Comparison of ENCODE assay signal across 17 cellular contexts in the genomic region with DNA sequence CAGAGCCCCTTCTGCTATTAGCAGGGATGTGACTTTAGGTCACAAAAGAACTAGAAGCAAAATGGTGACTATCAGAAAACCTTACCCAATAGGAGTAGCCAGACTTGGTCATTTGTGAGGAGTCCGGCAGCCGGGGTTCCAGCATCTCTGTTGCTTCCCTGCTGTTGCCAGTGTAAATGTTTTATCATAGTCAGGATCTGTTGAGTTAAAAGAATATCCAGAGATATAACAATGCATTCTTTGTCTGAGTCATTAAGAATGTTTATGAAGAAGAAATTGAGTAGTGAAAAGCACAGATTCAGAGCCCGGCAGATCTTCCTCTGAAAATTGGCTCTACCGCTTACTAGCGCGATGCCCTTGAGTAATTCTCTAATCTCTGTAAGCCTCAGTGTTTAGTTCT.
DNase-seq lines count a peak whose midpoint lies in the region; ATAC-seq and TF ChIP-seq lines count a peak whose summit lies in the region.
"Had no signal": no experiment of that assay in that cellular context is flagged by ENCODE, and none has a peak within 500 bp of the region (broad histone marks: within the 10 kb centered on the region; RNA-seq: fewer than 3 reads in every experiment).

No MANE protein-coding gene starts in this region.

- H3K36me3 Mint-ChIP-seq in naive thymus-derived CD8-positive, alpha-beta T cell = peaks cover 0 to 22% (median 0%) of the 10 kb centered on the region in 3 donors
- H3K36me3 Mint-ChIP-seq: CD8-positive, alpha-beta memory T cell; natural killer cell; T-cell had no signal

- no peak overlapping the region for H3K9ac ChIP-seq in parathyroid adenoma

- H2AFZ ChIP-seq in parathyroid adenoma = no peak overlapping the region

- no peak overlapping the region for H3K27ac Mint-ChIP-seq in naive thymus-derived CD8-positive, alpha-beta T cell
- H3K27ac Mint-ChIP-seq: CD8-positive, alpha-beta memory T cell; natural killer cell; T-cell had no signal

- no peak overlapping the region for H3K4me2 ChIP-seq in parathyroid adenoma (ENCODE audit: low read length)

- POLR2A ChIA-PET in naive thymus-derived CD8-positive, alpha-beta T cell (lab: Charles Lee) = no interaction called here

- H3K9me3 ChIP-seq in right atrium auricular region (no peaks in the 10 kb centered on the region), parathyroid adenoma (ENCODE audit: control insufficient read depth, low read length) (no peaks in the 10 kb centered on the region), aorta (ENCODE audit: control insufficient read depth, low read length) (no peaks in the 10 kb centered on the region)

- H3K4me1 Mint-ChIP-seq in naive thymus-derived CD8-positive, alpha-beta T cell = peaks cover 5 to 6% (median 6%) of the 10 kb centered on the region in 4 donors
- H3K4me1 Mint-ChIP-seq: CD8-positive, alpha-beta memory T cell; natural killer cell had no signal

- H3K4me1 ChIP-seq in right atrium auricular region = peaks cover 0 to 52% of the 10 kb centered on the region in 2 donors
- H3K4me1 ChIP-seq in parathyroid adenoma = peaks cover 8% of the 10 kb centered on the region
- peaks cover 12 to 13% of the 10 kb centered on the region in 2 donors for H3K4me1 ChIP-seq in aorta (ENCODE audit: control insufficient read depth in 1 of 2, insufficient read depth in 2 of 2, low read length in 2 of 2)

- no peak overlapping the region for H3K4me3 Mint-ChIP-seq in naive thymus-derived CD8-positive, alpha-beta T cell
- H3K4me3 Mint-ChIP-seq: CD8-positive, alpha-beta memory T cell; H9; natural killer cell; T-cell had no signal

- H3K27me3 ChIP-seq in right atrium auricular region (no peaks in the 10 kb centered on the region), parathyroid adenoma (ENCODE audit: control insufficient read depth, insufficient read depth, low read length) (no peaks in the 10 kb centered on the region), aorta (ENCODE audit: control insufficient read depth in 1 of 2, insufficient read depth in 2 of 2, low read length in 1 of 2) (no peaks in the 10 kb centered on the region)

- H3K79me2 ChIP-seq in parathyroid adenoma = no peaks in the 10 kb centered on the region

- TF ChIP-seq CTCF in right atrium auricular region (IDR thresholded peaks at IDR 0.05) (no peak), fibroblast of mammary gland (conservative IDR thresholded peaks at IDR 0.05; ENCODE audit: control insufficient read depth, insufficient read depth, low read depth, low read length) (no peak), parathyroid adenoma (IDR thresholded peaks at IDR 0.05) (no peak)

- H3K27ac ChIP-seq in right atrium auricular region (peak overlapping the region; percentile 44 to 95), parathyroid adenoma (peak overlapping the region; percentile 47), aorta (ENCODE audit: low read depth in 1 of 2, low read length in 2 of 2) (peak overlapping the region; percentile 64 to 77)
- H3K27ac ChIP-seq: WERI-Rb-1 had no signal

- DNase-seq in right atrium auricular region (ENCODE audit: low spot score) = no peak
- DNase-seq in left ventricle myocardium superior = no peak
- peak; percentile 50 for DNase-seq in fibroblast of mammary gland (ENCODE audit: low read depth)
- DNase-seq in aorta = no peak
- no peak for DNase-seq in NCI-H1048 (lab: John Stamatoyannopoulos, UW)
- no peak for DNase-seq in putamen (ENCODE audit: low spot score)
- DNase-seq in naive thymus-derived CD8-positive, alpha-beta T cell = no peak
- DNase-seq: CD8-positive, alpha-beta memory T cell; cortex of kidney; erythroblast; H9; natural killer cell; NCI-H187 treated with DMSO at 0.1 percent for 48 hours; NCI-H510A treated with DMSO at 0.1 percent for 48 hours; T-cell; WERI-Rb-1 had no signal

- peaks cover 0 to 3% (median 0%) of the 10 kb centered on the region in 9 donors for H3K9me3 Mint-ChIP-seq in naive thymus-derived CD8-positive, alpha-beta T cell
- H3K9me3 Mint-ChIP-seq: natural killer cell, T-cell had no signal

- H3K4me3 ChIP-seq in right atrium auricular region (no peak overlapping the region), fibroblast of mammary gland (ENCODE audit: control insufficient read depth, low read depth, low read length) (no peak overlapping the region), parathyroid adenoma (ENCODE audit: low read depth, low read length) (no peak overlapping the region), aorta (ENCODE audit: low read length in 2 of 2) (no peak overlapping the region)

- 78 to 79% methylated on average over 6 of the region's 6 CpGs for WGBS in aorta, 2 donors

- H3K36me3 ChIP-seq in right atrium auricular region (no peaks in the 10 kb centered on the region), parathyroid adenoma (ENCODE audit: control insufficient read depth, insufficient read depth, low read length) (no peaks in the 10 kb centered on the region), aorta (ENCODE audit: control insufficient read depth in 1 of 2, insufficient read depth in 2 of 2, low read length in 1 of 2) (no peaks in the 10 kb centered on the region)

- H3K27me3 Mint-ChIP-seq in naive thymus-derived CD8-positive, alpha-beta T cell = peaks cover 34 to 68% (median 46%) of the 10 kb centered on the region in 5 donors

- ATAC-seq in left ventricle myocardium superior (no peak), aorta (ENCODE audit: low FRiP score) (no peak)
- ATAC-seq in naive thymus-derived CD8-positive, alpha-beta T cell = no peak
- ATAC-seq: natural killer cell, T-cell had no signal

- intact Hi-C loops in left ventricle myocardium superior (cut with micrococcal nuclease) = no loop called here
- intact Hi-C loops in aorta (cut with DNase I) = no loop called here
